Comparison of ENCODE assay signal across 8 cellular contexts in the genomic region with DNA sequence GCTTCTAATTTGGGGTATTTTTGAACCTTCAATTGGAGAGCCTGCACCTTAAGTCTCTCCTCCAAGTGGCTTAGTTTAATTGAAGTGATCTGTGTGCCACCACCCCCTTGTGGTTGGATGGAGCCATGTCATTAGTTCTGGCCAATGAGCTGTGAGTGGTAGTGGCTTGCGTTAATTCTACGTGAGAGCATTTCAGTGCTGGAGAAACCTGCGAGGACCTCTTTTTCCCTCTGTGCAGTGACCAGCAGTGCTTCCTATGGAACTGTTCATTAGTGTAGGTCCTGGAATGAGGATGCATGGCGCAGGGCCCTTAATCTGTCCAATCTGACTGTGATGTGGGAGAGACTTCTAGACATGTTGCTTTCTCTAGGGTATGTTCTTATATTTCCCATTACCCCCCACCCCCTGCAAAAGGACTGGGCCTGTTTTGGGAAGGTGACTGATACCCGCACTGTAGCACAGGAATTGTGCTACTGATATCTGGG. TPM values are rescaled to one million over a fixed set of nuclear protein-coding genes. Genes with fewer than 3 reads are reported as not detected.
DNase-seq lines count a peak whose midpoint lies in the region; ATAC-seq and TF ChIP-seq lines count a peak whose summit lies in the region.

No MANE protein-coding gene starts in this region.

- no peak overlapping the region for H4K5ac ChIP-seq in mesendoderm (ENCODE audit: low read length)

- WGBS in mesendoderm (ENCODE audit: extremely low coverage, insufficient coverage, low lambda C conversion rate) = no CpG with 5 or more reads among the region's 5 CpGs

- no peak overlapping the region for H2BK5ac ChIP-seq in mesendoderm (ENCODE audit: low read length)

- no peak overlapping the region for H2AK5ac ChIP-seq in mesendoderm (ENCODE audit: low read length)

- peaks cover 27% of the 10 kb centered on the region for H3K79me2 ChIP-seq in mesendoderm (ENCODE audit: control insufficient read depth, insufficient read depth, low read length)

- peak; percentile 32 for ATAC-seq in GM18508 (IDR thresholded peaks at IDR 0.05; ENCODE audit: insufficient read depth, unreplicated experiment)
- peak; percentile 35 for ATAC-seq in HG03025 (IDR thresholded peaks at IDR 0.05; ENCODE audit: low FRiP score, unreplicated experiment)

- no peak overlapping the region for H3K4ac ChIP-seq in mesendoderm (ENCODE audit: low read depth, low read length)

- H3K23ac ChIP-seq in mesendoderm (ENCODE audit: low read length) = no peak overlapping the region

- H3K56ac ChIP-seq in mesendoderm (ENCODE audit: low read length) = peak overlapping the region; percentile 15

- H3K4me3 ChIP-seq in mesendoderm (ENCODE audit: low read length) = no peak overlapping the region

- peaks cover 19% of the 10 kb centered on the region for H3K79me1 ChIP-seq in mesendoderm (ENCODE audit: low read length)

- peaks cover 7% of the 10 kb centered on the region for H3K4me1 ChIP-seq in mesendoderm (ENCODE audit: control insufficient read depth, low read depth, low read length)

- H2BK120ac ChIP-seq in mesendoderm (ENCODE audit: low read depth, low read length) = no peak overlapping the region

- no peak overlapping the region for H2BK15ac ChIP-seq in mesendoderm (replicated peaks; ENCODE audit: low read depth)

- H3K36me3 ChIP-seq in mesendoderm (ENCODE audit: control insufficient read depth, insufficient read depth, low read length) = no peaks in the 10 kb centered on the region

- H3K27ac ChIP-seq in mesendoderm (ENCODE audit: low read depth, low read length) = no peak overlapping the region

- H3K9ac ChIP-seq in mesendoderm (ENCODE audit: low read length) = peak overlapping the region; percentile 32

- H3K27me3 ChIP-seq in mesendoderm (ENCODE audit: insufficient read depth, low read length, poor library complexity) = no peaks in the 10 kb centered on the region

- TF ChIP-seq CTCF in AG09319 (IDR thresholded peaks at IDR 0.05; ENCODE audit: low read depth, low read length) = peak; percentile 78

- no peak overlapping the region for H3K4me2 ChIP-seq in mesendoderm (ENCODE audit: low read length)

- H4K8ac ChIP-seq in mesendoderm (ENCODE audit: low read depth, low read length) = no peak overlapping the region

- no peak overlapping the region for H3K18ac ChIP-seq in mesendoderm (ENCODE audit: low read length)

- DNase-seq in AG09319 (ENCODE audit: extremely low read depth, low read depth) (peak; percentile 23), NCI-H2227 treated with DMSO at 0.1 percent for 48 hours (lab: John Stamatoyannopoulos, UW) (peak; percentile 73), ecto neural progenitor cell (ENCODE audit: low spot score) (peak; percentile 76), mesendoderm (peak; percentile 87)
- peak; percentile 66 to 72 for DNase-seq in activated CD4-positive, alpha-beta T cell treated with anti-CD3 and anti-CD28 coated beads for 4 hours
- peak; percentile 47 to 52 for DNase-seq in stimulated activated CD8-positive, alpha-beta memory T cell treated with anti-CD3 and anti-CD28 coated beads, Interleukin-7, amount 100 ng/mL, for 4 hours (ENCODE audit: low read depth in 2 of 2)

RNA-seq across cellular contexts. Expression of a gene that starts 3.8 kb away (rescaled TPM):
- polyA plus RNA-seq in mesendoderm (2013, experiment 1 of 2) = 27.9 TPM
- 28.8 TPM for polyA plus RNA-seq in mesendoderm (2013, experiment 2 of 2)

RNA-seq across cellular contexts. Expression of a gene that starts 17.1 kb away (rescaled TPM):
- 28.8 TPM for polyA plus RNA-seq in mesendoderm (2013, experiment 1 of 2)
- 27.4 TPM for polyA plus RNA-seq in mesendoderm (2013, experiment 2 of 2)

RNA-seq across cellular contexts. Expression of a gene that starts 49.7 kb away (rescaled TPM):
- polyA plus RNA-seq in mesendoderm (2013, experiment 1 of 2) = 20.1 TPM
- 19.7 TPM for polyA plus RNA-seq in mesendoderm (2013, experiment 2 of 2)

Comparison
In these comparisons a context has a peak if more than half of its experiments do, and no peak if none do; other contexts are left out.
1. DNase-seq: peak in every context shown above with its lines; median percentile 87 in mesendoderm; 76 in ecto neural progenitor cell; 73 in NCI-H2227 treated with DMSO at 0.1 percent for 48 hours; 69 in activated CD4-positive, alpha-beta T cell treated with anti-CD3 and anti-CD28 coated beads for 4 hours; 50 in stimulated activated CD8-positive, alpha-beta memory T cell treated with anti-CD3 and anti-CD28 coated beads, Interleukin-7, amount 100 ng/mL, for 4 hours; 23 in AG09319.